ENCODE assay signal across 26 cellular contexts in the genomic region with DNA sequence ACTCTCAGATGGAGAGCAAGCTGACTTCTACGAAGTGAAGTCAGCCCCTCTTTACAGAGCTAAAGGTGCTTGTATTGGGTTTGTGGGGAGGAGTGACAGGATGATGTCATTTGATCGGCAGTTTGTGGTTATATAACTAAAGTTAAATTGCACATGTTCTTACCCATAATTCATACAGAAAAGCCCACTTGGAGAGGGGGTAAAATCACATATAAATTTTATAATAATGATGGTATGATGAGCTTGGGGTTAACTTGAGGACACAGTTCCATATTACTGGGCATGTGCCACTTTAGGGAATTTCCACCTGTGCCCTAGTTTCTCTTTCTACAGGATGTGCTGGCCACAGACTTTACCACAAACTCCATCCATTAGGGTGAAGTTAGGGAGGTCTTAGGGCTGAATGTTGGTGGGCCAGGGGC.
DNase-seq lines count a peak whose midpoint lies in the region; ATAC-seq and TF ChIP-seq lines count a peak whose summit lies in the region.
"Had no signal": no experiment of that assay in that cellular context is flagged by ENCODE, and none has a peak within 500 bp of the region (broad histone marks: within the 10 kb centered on the region; RNA-seq: fewer than 3 reads in every experiment).

No MANE protein-coding gene starts in this region.

- no peaks in the 10 kb centered on the region for H3K36me3 ChIP-seq in SK-N-SH (replicated peaks in 1 of 2; ENCODE audit: control insufficient read depth in 1 of 2, insufficient read depth in 2 of 2, low read length in 1 of 2)
- H3K36me3 ChIP-seq: BE2C, prostate gland, SJSA1 had no signal

- 37% methylated on average over 2 of the region's 2 CpGs for WGBS in SK-N-SH (ENCODE audit: low lambda C conversion rate)

- peak; percentile 43 for ATAC-seq in GM18867 (IDR thresholded peaks at IDR 0.05; ENCODE audit: unreplicated experiment)
- ATAC-seq in HG02610 (IDR thresholded peaks at IDR 0.05; ENCODE audit: unreplicated experiment): peak; percentile 88
- ATAC-seq in GM18511 (IDR thresholded peaks at IDR 0.05; ENCODE audit: unreplicated experiment): no peak
- ATAC-seq: activated CD8-positive, alpha-beta memory T cell treated with anti-CD3 and anti-CD28 coated beads, Interleukin-2, amount 10 ng/mL, durations not matched to agents 7 days and 5 days; PC-3 had no signal

- no peak overlapping the region for H2AFZ ChIP-seq in SK-N-SH (ENCODE audit: low read depth)
- H2AFZ ChIP-seq: GM23248 had no signal

- no peak overlapping the region for H3K4me2 ChIP-seq in SK-N-SH

- H3K9me2 ChIP-seq in SK-N-SH: no peaks in the 10 kb centered on the region

- H3K9me3 ChIP-seq in SK-N-SH: no peaks in the 10 kb centered on the region
- H3K9me3 ChIP-seq: BE2C, prostate gland, SJSA1 had no signal

- no peaks in the 10 kb centered on the region for H3F3A ChIP-seq in SK-N-SH (replicated peaks; ENCODE audit: insufficient read depth)

- no peaks in the 10 kb centered on the region for H3K4me1 ChIP-seq in SK-N-SH (ENCODE audit: control insufficient read depth in 1 of 2, insufficient read depth in 2 of 2, low read depth in 1 of 2, low read length in 1 of 2)
- H3K4me1 ChIP-seq: prostate gland, SJSA1 had no signal

- no peak for TF ChIP-seq CTCF in SK-N-SH (IDR thresholded peaks at IDR 0.05)

- no peaks in the 10 kb centered on the region for H4K20me1 ChIP-seq in SK-N-SH (ENCODE audit: insufficient read depth)

- no peaks in the 10 kb centered on the region for H3K27me3 ChIP-seq in SK-N-SH (ENCODE audit: insufficient read depth)
- H3K27me3 ChIP-seq: BE2C, SJSA1 had no signal

- POLR2A ChIA-PET in SK-N-SH (lab: Yijun Ruan, JAX): no interaction called here

- H3K4me3 ChIP-seq in SK-N-SH (ENCODE audit: low read depth in 2 of 2, low read length in 1 of 2): no peak overlapping the region
- H3K4me3 ChIP-seq: GM23248, prostate gland, SJSA1 had no signal

- CTCF ChIA-PET in SK-N-SH (lab: Yijun Ruan, JAX): no interaction called here

- H3K79me2 ChIP-seq in SK-N-SH (ENCODE audit: insufficient read depth): no peaks in the 10 kb centered on the region

- H3K9ac ChIP-seq in SK-N-SH: no peak overlapping the region
- H3K9ac ChIP-seq: GM23248 had no signal

- no peak overlapping the region for H3K27ac ChIP-seq in SK-N-SH (ENCODE audit: low read depth in 2 of 2, low read length in 1 of 2)
- H3K27ac ChIP-seq: GM23248, HL-60, prostate gland, SJSA1 had no signal

- TF ChIP-seq RAD21 in SK-N-SH (IDR thresholded peaks at IDR 0.05; ENCODE audit: low read length): no peak

- no peak for TF ChIP-seq EP300 in SK-N-SH (IDR thresholded peaks at IDR 0.05; ENCODE audit: borderline replicate concordance in 1 of 2, low read depth in 1 of 2, low read length in 1 of 2)

- DNase-seq in HT1080 (ENCODE audit: low read depth) (peak; percentile 26), myocyte (ENCODE audit: low read depth) (peak; percentile 6), SK-N-SH (no peak), NOMO-1 treated with dmso at 0.1 percent for 144 hours (lab: John Stamatoyannopoulos, UW; ENCODE audit: unreplicated experiment) (no peak)
- DNase-seq: activated CD4-positive, CD25-positive, alpha-beta regulatory T cell treated with anti-CD3 and anti-CD28 coated beads, Interleukin-2, amount 50 U/mL, for 72 hours; activated CD8-positive, alpha-beta memory T cell treated with anti-CD3 and anti-CD28 coated beads, Interleukin-2, amount 10 ng/mL, durations not matched to agents 7 days and 5 days; activated effector memory CD4-positive, alpha-beta T cell treated with anti-CD3 and anti-CD28 coated beads, Interleukin-2, amount 50 U/mL, for 16 hours; amygdala; BE2C; DMS 273 treated with DMSO at 0.1 percent for 48 hours; effector CD4-positive, alpha-beta T cell; GF-D8; GM23248; mesenchymal stem cell; NCI-H1048; NCI-H2107; NCI-H524 treated with DMSO at 0.1 percent for 48 hours; nephron progenitor cell; PC-3; small intestine had no signal

TF ChIP-seq in SK-N-SH, 30 proteins besides CTCF, POLR2A, EP300 and RAD21:
- TF ChIP-seq GATA2 (CRISPR knock-in tag; IDR thresholded peaks at IDR 0.05): no peak

Comparison
In these comparisons a context has a peak if more than half of its experiments do, and no peak if none do; other contexts are left out.
1. DNase-seq: peak in HT1080 (single experiment) and myocyte (single experiment); none in SK-N-SH (single experiment) and NOMO-1 treated with dmso at 0.1 percent for 144 hours (single experiment).